Comparison of ENCODE assay signal across 23 cellular contexts in the genomic region with DNA sequence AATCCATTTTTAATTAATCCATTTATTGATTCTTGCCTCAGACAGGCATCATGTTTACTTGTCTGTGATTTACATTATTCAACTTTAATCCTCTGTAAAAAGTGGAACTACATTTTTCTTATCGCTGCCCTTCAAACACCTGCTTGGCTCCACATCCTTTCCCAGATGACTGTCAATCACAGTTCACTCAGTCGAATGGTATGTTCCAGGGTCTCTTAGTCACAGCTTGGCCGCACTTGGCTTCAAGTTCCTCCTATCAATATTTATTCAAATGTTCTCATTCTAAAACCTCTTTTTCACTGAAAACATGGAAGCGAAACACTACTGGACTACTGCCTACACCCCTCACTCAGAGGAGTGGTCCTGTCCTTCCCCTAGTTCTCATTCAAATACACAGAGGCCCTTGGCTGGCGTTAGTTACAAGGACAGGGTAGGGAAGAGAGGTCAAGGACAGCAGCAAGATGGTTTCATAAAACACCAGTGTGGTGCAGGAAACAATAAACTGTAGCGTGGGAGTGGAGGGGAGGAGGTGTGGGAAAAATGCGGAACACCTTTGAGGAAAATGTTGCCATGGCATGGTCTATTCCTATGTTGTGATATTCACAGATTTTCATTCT.
DNase-seq lines count a peak whose midpoint lies in the region; ATAC-seq and TF ChIP-seq lines count a peak whose summit lies in the region.
"Had no signal": no experiment of that assay in that cellular context is flagged by ENCODE, and none has a peak within 500 bp of the region (broad histone marks: within the 10 kb centered on the region; RNA-seq: fewer than 3 reads in every experiment).

No MANE protein-coding gene starts in this region.

- peaks cover 5% of the 10 kb centered on the region for H3K4me1 Mint-ChIP-seq in MCF 10A (ENCODE audit: insufficient read depth, unreplicated experiment)
- peaks cover 16% of the 10 kb centered on the region for H3K4me1 Mint-ChIP-seq in chondrocyte (ENCODE audit: low read depth)
- H3K4me1 Mint-ChIP-seq in activated CD4-positive, alpha-beta memory T cell treated with anti-CD3 and anti-CD28 coated beads for 36 hours (ENCODE audit: low read depth), result no peaks in the 10 kb centered on the region
- peaks cover 7% of the 10 kb centered on the region for H3K4me1 Mint-ChIP-seq in endothelial cell (ENCODE audit: unreplicated experiment)
- H3K4me1 Mint-ChIP-seq: CD14-positive monocyte; stimulated activated effector memory CD8-positive, alpha-beta T cell treated with anti-CD3 and anti-CD28 coated beads, Interleukin-12 subunit alpha, Interleukin-12 subunit beta, amount 100 ng/mL, for 72 hours had no signal

- H3K4me2 ChIP-seq in mammary epithelial cell (ENCODE audit: insufficient read depth, low read depth, low read length), result no peak overlapping the region

- ATAC-seq in HG03280 (IDR thresholded peaks at IDR 0.05; ENCODE audit: unreplicated experiment) (no peak), GM18867 (IDR thresholded peaks at IDR 0.05; ENCODE audit: unreplicated experiment) (no peak)
- ATAC-seq: left colon; Right ventricle myocardium inferior; stimulated activated effector memory CD8-positive, alpha-beta T cell treated with anti-CD3 and anti-CD28 coated beads, Interleukin-12 subunit alpha, Interleukin-12 subunit beta, amount 100 ng/mL, for 72 hours had no signal

- H3K9ac ChIP-seq in mammary epithelial cell (ENCODE audit: insufficient read depth, low read length), result no peak overlapping the region

- H3K27ac Mint-ChIP-seq in MCF 10A (ENCODE audit: low read depth, unreplicated experiment) (no peak overlapping the region), chondrocyte (ENCODE audit: unreplicated experiment) (peak overlapping the region; percentile 72), endothelial cell (ENCODE audit: unreplicated experiment) (no peak overlapping the region)
- H3K27ac Mint-ChIP-seq in activated CD4-positive, alpha-beta memory T cell treated with anti-CD3 and anti-CD28 coated beads for 36 hours, result no peak overlapping the region
- H3K27ac Mint-ChIP-seq: stimulated activated effector memory CD8-positive, alpha-beta T cell treated with anti-CD3 and anti-CD28 coated beads, Interleukin-12 subunit alpha, Interleukin-12 subunit beta, amount 100 ng/mL, for 72 hours; T-helper 1 cell treated with Interleukin-12 subunit alpha and Interleukin-12 subunit beta and Interleukin-4 antibody, amounts not matched to agents 30 μg/mL and 1 μg/mL, for 36 hours had no signal

- CTCF ChIA-PET in MCF 10A (lab: Yijun Ruan, JAX), result no interaction called here
- CTCF ChIA-PET in mammary epithelial cell (lab: Charles Lee; ENCODE audit: low non-redundant PET), result no interaction called here
- CTCF ChIA-PET in activated CD4-positive, alpha-beta memory T cell treated with anti-CD3 and anti-CD28 coated beads for 36 hours (lab: Charles Lee), result no interaction called here

- no peak overlapping the region for H3K27ac ChIP-seq in mammary epithelial cell (ENCODE audit: insufficient read depth, low read depth, low read length)
- H3K27ac ChIP-seq: coronary artery, esophagus squamous epithelium, spleen, tibial nerve had no signal

- dilution Hi-C loops in mammary epithelial cell (cut with HindIII; ENCODE audit: low sequenced_read_pairs), result no loop called here

- H3K27me3 ChIP-seq in mammary epithelial cell (ENCODE audit: insufficient read depth, low read length), result no peaks in the 10 kb centered on the region
- H3K27me3 ChIP-seq: esophagus squamous epithelium, spleen, tibial nerve had no signal

- no peaks in the 10 kb centered on the region for H3K36me3 ChIP-seq in mammary epithelial cell (ENCODE audit: insufficient read depth, low read length)

- H3K4me3 Mint-ChIP-seq in MCF 10A (ENCODE audit: unreplicated experiment) (no peak overlapping the region), chondrocyte (ENCODE audit: unreplicated experiment) (no peak overlapping the region), endothelial cell (ENCODE audit: unreplicated experiment) (no peak overlapping the region)
- H3K4me3 Mint-ChIP-seq in activated CD4-positive, alpha-beta memory T cell treated with anti-CD3 and anti-CD28 coated beads for 36 hours, result no peak overlapping the region
- H3K4me3 Mint-ChIP-seq: CD14-positive monocyte; stimulated activated effector memory CD8-positive, alpha-beta T cell treated with anti-CD3 and anti-CD28 coated beads, Interleukin-12 subunit alpha, Interleukin-12 subunit beta, amount 100 ng/mL, for 72 hours; T-helper 1 cell treated with Interleukin-12 subunit alpha and Interleukin-12 subunit beta and Interleukin-4 antibody, amounts not matched to agents 30 μg/mL and 1 μg/mL, for 36 hours had no signal

- no peak overlapping the region for H2AFZ ChIP-seq in mammary epithelial cell (ENCODE audit: low read depth, low read length)

- DNase-seq in MCF 10A (ENCODE audit: unreplicated experiment) (peak; percentile 26), mammary epithelial cell (no peak), chondrocyte (ENCODE audit: low spot score) (no peak), lung microvascular endothelial cell (ENCODE audit: low read depth in 2 of 2) (peak; percentile 39 to 75), endothelial cell (ENCODE audit: low spot score) (no peak)
- DNase-seq in activated CD4-positive, alpha-beta memory T cell treated with anti-CD3 and anti-CD28 coated beads for 36 hours, result no peak
- DNase-seq: activated CD4-positive, CD25-positive, alpha-beta regulatory T cell; activated gamma-delta T cell; anterior cingulate cortex; esophagus squamous epithelium; KBM-7; left colon; NCI-H1105 treated with DMSO at 0.1 percent for 48 hours; NK-92 treated with Interleukin-12 subunit alpha and Interleukin-12 subunit beta, amount 100 ng/mL, for 24 hours; spleen had no signal

- no TSS peak for BruUV-seq in MCF 10A (replicated peaks; lab: Mats Ljungman, UMichigan)
- no TSS peak for BruUV-seq in mammary epithelial cell (replicated peaks; lab: Mats Ljungman, UMichigan)

- in situ Hi-C loops in mammary epithelial cell (cut with MboI; ENCODE audit: low sequenced_read_pairs in 2 of 2), result no loop called here

- peaks cover 6% of the 10 kb centered on the region for H3K36me3 Mint-ChIP-seq in MCF 10A (ENCODE audit: insufficient read depth, unreplicated experiment)
- H3K36me3 Mint-ChIP-seq in chondrocyte (ENCODE audit: low read depth), result peaks cover 4% of the 10 kb centered on the region
- H3K36me3 Mint-ChIP-seq in activated CD4-positive, alpha-beta memory T cell treated with anti-CD3 and anti-CD28 coated beads for 36 hours, result no peaks in the 10 kb centered on the region
- H3K36me3 Mint-ChIP-seq in endothelial cell (ENCODE audit: low read depth, unreplicated experiment), result peaks cover 14% of the 10 kb centered on the region
- H3K36me3 Mint-ChIP-seq: stimulated activated effector memory CD8-positive, alpha-beta T cell treated with anti-CD3 and anti-CD28 coated beads, Interleukin-12 subunit alpha, Interleukin-12 subunit beta, amount 100 ng/mL, for 72 hours had no signal

- H4K20me1 ChIP-seq in mammary epithelial cell (ENCODE audit: insufficient read depth, low read length), result no peaks in the 10 kb centered on the region

- POLR2A ChIA-PET in MCF 10A (lab: Yijun Ruan, JAX), result no interaction called here
- POLR2A ChIA-PET in activated CD4-positive, alpha-beta memory T cell treated with anti-CD3 and anti-CD28 coated beads for 36 hours (lab: Charles Lee), result no interaction called here

- no peaks in the 10 kb centered on the region for H3K9me3 ChIP-seq in mammary epithelial cell (replicated peaks; ENCODE audit: insufficient read depth, low read length)
- H3K9me3 ChIP-seq: esophagus squamous epithelium, spleen, tibial nerve had no signal

- 96% methylated on average over 7 of the region's 7 CpGs for WGBS in mammary epithelial cell (ENCODE audit: low coverage, missing lambda C conversion rate)

- no peak overlapping the region for H3K4me3 ChIP-seq in mammary epithelial cell (replicated peaks in 1 of 3; ENCODE audit: insufficient read depth in 1 of 3, low read depth in 2 of 3, low read length in 3 of 3)
- H3K4me3 ChIP-seq: coronary artery, esophagus squamous epithelium, spleen, tibial nerve had no signal

- intact Hi-C loops in MCF 10A (cut with micrococcal nuclease), result no loop called here
- intact Hi-C loops in mammary epithelial cell (cut with micrococcal nuclease), result no loop called here
- intact Hi-C loops in activated CD4-positive, alpha-beta memory T cell treated with anti-CD3 and anti-CD28 coated beads for 36 hours (cut with micrococcal nuclease), result no loop called here

- no peaks in the 10 kb centered on the region for H3K4me1 ChIP-seq in mammary epithelial cell (ENCODE audit: insufficient read depth, low read length)
- H3K4me1 ChIP-seq: esophagus squamous epithelium had no signal

- H3K27me3 Mint-ChIP-seq in MCF 10A (ENCODE audit: insufficient read depth, unreplicated experiment) (no peaks in the 10 kb centered on the region), chondrocyte (ENCODE audit: low read depth) (no peaks in the 10 kb centered on the region), endothelial cell (ENCODE audit: unreplicated experiment) (peaks cover 2% of the 10 kb centered on the region)
- no peaks in the 10 kb centered on the region for H3K27me3 Mint-ChIP-seq in activated CD4-positive, alpha-beta memory T cell treated with anti-CD3 and anti-CD28 coated beads for 36 hours

- no peak for TF ChIP-seq CTCF in MCF 10A (IDR thresholded peaks at IDR 0.05; ENCODE audit: unreplicated experiment)
- no peak for TF ChIP-seq CTCF in mammary epithelial cell (conservative IDR thresholded peaks at IDR 0.05 in 1 of 2, IDR thresholded peaks at IDR 0.05 in 1 of 2; ENCODE audit: extremely low read depth in 1 of 2, insufficient read depth in 1 of 2, low read depth in 1 of 2, low read length in 2 of 2)
- no peak for TF ChIP-seq CTCF in chondrocyte (IDR thresholded peaks at IDR 0.05)
- no peak for TF ChIP-seq CTCF in endothelial cell (IDR thresholded peaks at IDR 0.05; ENCODE audit: unreplicated experiment)

- H3K9me3 Mint-ChIP-seq in MCF 10A (ENCODE audit: unreplicated experiment), result no peaks in the 10 kb centered on the region
- no peaks in the 10 kb centered on the region for H3K9me3 Mint-ChIP-seq in chondrocyte (ENCODE audit: low read depth)
- no peaks in the 10 kb centered on the region for H3K9me3 Mint-ChIP-seq in activated CD4-positive, alpha-beta memory T cell treated with anti-CD3 and anti-CD28 coated beads for 36 hours
- no peaks in the 10 kb centered on the region for H3K9me3 Mint-ChIP-seq in endothelial cell (ENCODE audit: unreplicated experiment)
- H3K9me3 Mint-ChIP-seq: CD14-positive monocyte; stimulated activated effector memory CD8-positive, alpha-beta T cell treated with anti-CD3 and anti-CD28 coated beads, Interleukin-12 subunit alpha, Interleukin-12 subunit beta, amount 100 ng/mL, for 72 hours; T-helper 1 cell treated with Interleukin-12 subunit alpha and Interleukin-12 subunit beta and Interleukin-4 antibody, amounts not matched to agents 30 μg/mL and 1 μg/mL, for 36 hours had no signal

- no peaks in the 10 kb centered on the region for H3K79me2 ChIP-seq in mammary epithelial cell (ENCODE audit: insufficient read depth, low read length)

Comparison
In these comparisons a context has a peak if more than half of its experiments do, and no peak if none do; other contexts are left out.
1. DNase-seq: peak in MCF 10A (single experiment) and lung microvascular endothelial cell (2 of 2); none in mammary epithelial cell (single experiment), chondrocyte (single experiment), activated CD4-positive, alpha-beta memory T cell treated with anti-CD3 and anti-CD28 coated beads for 36 hours (single experiment) and endothelial cell (single experiment).